In the genomic region with DNA sequence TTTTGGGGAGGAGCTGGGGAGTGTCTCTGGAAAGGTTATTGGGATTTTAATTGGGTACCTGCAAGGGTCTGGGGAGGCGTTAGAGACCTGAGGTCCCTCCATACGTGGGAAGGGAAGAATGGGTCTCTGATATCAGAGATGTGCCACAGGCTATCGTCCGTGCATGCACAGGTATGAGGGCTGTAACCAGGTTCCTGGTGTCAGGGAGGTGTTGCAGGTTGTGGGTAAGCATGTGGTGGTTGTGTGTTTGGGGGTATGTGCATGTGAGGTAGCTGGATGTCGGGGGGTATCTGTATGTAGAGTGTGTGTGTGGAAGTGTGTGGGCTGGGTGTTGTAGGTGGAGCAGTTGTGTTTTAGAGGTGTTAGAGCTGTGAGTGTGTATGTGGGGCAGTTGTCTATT, we compare ENCODE assay signal across 1 cellular context.
TF ChIP-seq lines count a peak whose summit lies in the region.

No MANE protein-coding gene starts in this region.

TF ChIP-seq in H1, 55 proteins besides CTCF, POLR2A, EP300 and RAD21:
- TF ChIP-seq POU5F1 (IDR thresholded peaks at IDR 0.05; ENCODE audit: low read depth, low read length) (no peak), POLR2AphosphoS5 (IDR thresholded peaks at IDR 0.05; ENCODE audit: low read depth, low read length) (no peak), CREB1 (IDR thresholded peaks at IDR 0.05) (no peak), NANOG (IDR thresholded peaks at IDR 0.05; ENCODE audit: insufficient read depth, low read depth, low read length, poor library complexity, severe bottlenecking) (no peak), CTBP2 (IDR thresholded peaks at IDR 0.05; ENCODE audit: borderline replicate concordance, insufficient read depth, insufficient read length, low read length) (no peak), HDAC2 (IDR thresholded peaks at IDR 0.05; ENCODE audit: borderline replicate concordance in 1 of 2, low read depth in 2 of 2, low read length in 2 of 2) (no peak), CEBPB (IDR thresholded peaks at IDR 0.05; ENCODE audit: low read depth, low read length) (no peak), SP2 (IDR thresholded peaks at IDR 0.05; ENCODE audit: low read length) (no peak), SRF (IDR thresholded peaks at IDR 0.05; ENCODE audit: low read depth, low read length) (no peak), KDM1A (IDR thresholded peaks at IDR 0.05; ENCODE audit: borderline replicate concordance, low read length) (no peak), CHD1 (IDR thresholded peaks at IDR 0.05; ENCODE audit: low read depth, low read length) (no peak), ZNF274 (IDR thresholded peaks at IDR 0.05; ENCODE audit: borderline replicate concordance, extremely low read depth, low read length) (no peak), CBX8 (IDR thresholded peaks at IDR 0.05; ENCODE audit: borderline replicate concordance, low read depth, low read length) (no peak), SP1 (IDR thresholded peaks at IDR 0.05; ENCODE audit: low read depth, low read length) (no peak), CBX5 (IDR thresholded peaks at IDR 0.05; ENCODE audit: low read depth, low read length) (no peak), ASH2L (IDR thresholded peaks at IDR 0.05; ENCODE audit: low read length) (no peak)
- TF ChIP-seq, protein P1, sequence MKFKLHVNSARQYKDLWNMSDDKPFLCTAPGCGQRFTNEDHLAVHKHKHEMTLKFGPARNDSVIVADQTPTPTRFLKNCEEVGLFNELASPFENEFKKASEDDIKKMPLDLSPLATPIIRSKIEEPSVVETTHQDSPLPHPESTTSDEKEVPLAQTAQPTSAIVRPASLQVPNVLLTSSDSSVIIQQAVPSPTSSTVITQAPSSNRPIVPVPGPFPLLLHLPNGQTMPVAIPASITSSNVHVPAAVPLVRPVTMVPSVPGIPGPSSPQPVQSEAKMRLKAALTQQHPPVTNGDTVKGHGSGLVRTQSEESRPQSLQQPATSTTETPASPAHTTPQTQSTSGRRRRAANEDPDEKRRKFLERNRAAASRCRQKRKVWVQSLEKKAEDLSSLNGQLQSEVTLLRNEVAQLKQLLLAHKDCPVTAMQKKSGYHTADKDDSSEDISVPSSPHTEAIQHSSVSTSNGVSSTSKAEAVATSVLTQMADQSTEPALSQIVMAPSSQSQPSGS (IDR thresholded peaks at IDR 0.05; ENCODE audit: low read length): no peak
